8 cellular contexts compared by ENCODE assay signal in the genomic region with DNA sequence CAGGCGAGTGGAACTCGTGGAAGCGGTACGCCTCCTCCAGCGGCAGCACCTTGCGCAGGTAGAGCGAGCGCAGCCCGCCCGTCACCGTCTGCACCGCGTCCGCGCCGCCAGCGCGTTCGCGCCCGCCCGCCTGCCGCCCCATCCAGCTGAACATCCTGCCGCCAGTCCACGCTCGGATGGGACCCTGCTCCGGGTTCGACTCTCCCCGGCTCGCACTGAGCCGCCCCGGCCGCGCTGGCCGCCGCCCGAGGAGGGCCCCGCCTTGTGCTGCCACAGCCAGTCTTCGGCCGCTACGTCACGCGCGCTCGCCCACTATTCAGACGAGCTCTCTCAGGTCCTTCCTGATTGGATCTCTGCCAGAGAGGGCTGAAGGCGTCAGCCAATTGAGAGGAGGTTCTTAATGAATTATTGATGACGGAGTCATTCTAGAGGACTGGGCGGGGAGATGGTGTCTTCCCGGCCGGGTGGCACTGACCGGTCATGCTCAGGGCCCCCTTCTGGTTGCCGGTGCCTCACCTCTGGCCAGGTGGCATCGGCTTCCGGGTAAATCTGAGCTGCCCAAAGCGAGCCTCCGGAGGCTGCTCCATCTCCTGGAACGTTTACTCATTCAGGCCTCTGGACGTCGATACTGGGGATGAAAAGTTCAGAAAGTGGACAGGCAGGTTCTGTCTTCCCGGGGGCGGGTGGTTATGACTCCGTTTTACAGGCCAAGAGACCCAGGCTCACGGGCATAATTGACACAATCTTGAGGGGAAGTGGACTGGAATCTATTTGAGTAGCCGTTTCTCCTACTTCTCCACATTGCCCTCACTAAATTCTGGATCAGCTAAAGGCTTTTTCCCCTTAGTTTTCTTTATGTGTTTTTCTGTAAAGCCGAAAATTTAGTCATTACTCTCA. TPM values are rescaled to one million over a fixed set of nuclear protein-coding genes. Genes with fewer than 3 reads are reported as not detected.
DNase-seq lines count a peak whose midpoint lies in the region; ATAC-seq and TF ChIP-seq lines count a peak whose summit lies in the region.

A gene (minus strand): TSS at position 217 of the 897 bp plus-strand sequence. CDS start 63 bp downstream, at position 154.

- H3K27me3 Mint-ChIP-seq in WTC11 (ENCODE audit: low read depth), result no peaks in the 10 kb centered on the region; the same call in 1 of the 2 replicates
- H3K27me3 Mint-ChIP-seq in immature natural killer cell (ENCODE audit: low read depth in 3 of 3), result peaks cover 8 to 21% (median 18%) of the 10 kb centered on the region in 3 donors

- CTCF ChIA-PET in WTC11 (lab: Charles Lee), result interaction anchor here (0.6 to 3.2 kb wide), 23 partner anchors 9 to 413 kb away, joined by 3 to 18 read pairs (median 5); a partner anchor contains a TSS

- peak; percentile 98 for DNase-seq in AG08396 (ENCODE audit: low spot score)
- DNase-seq in NCI-H2227 treated with DMSO at 0.1 percent for 48 hours (lab: John Stamatoyannopoulos, UW), result peak; percentile 85
- DNase-seq in WTC11 (ENCODE audit: low spot score), result peak; percentile 97
- DNase-seq in caudate nucleus (lab: John Stamatoyannopoulos, UW), result peak; percentile 28 to 99 (median 90)
- peak; percentile 94 to 96 (median 94) for DNase-seq in immature natural killer cell
- DNase-seq in smooth muscle cell of the brain vasculature (ENCODE audit: low read depth, low spot score), result peak; percentile 98

- H3K27ac Mint-ChIP-seq in WTC11 (peak within 1 kb of the TSS; percentile 89), immature natural killer cell (peak within 1 kb of the TSS; percentile 89 to 95 (median 93))

- POLR2A ChIA-PET in WTC11 (lab: Charles Lee), result interaction anchor here (0.8 to 1.2 kb wide), 3 partner anchors 17 to 198 kb away, joined by 3 to 8 read pairs (median 5); a partner anchor contains a TSS

- no peaks in the 10 kb centered on the region; the same call in 1 of the 2 replicates for H3K36me3 Mint-ChIP-seq in WTC11
- H3K36me3 Mint-ChIP-seq in immature natural killer cell, result peaks cover 0 to 3% (median 0%) of the 10 kb centered on the region in 3 donors

- H3K9me3 Mint-ChIP-seq in WTC11 (no peaks in the 10 kb centered on the region), immature natural killer cell (no peaks in the 10 kb centered on the region)

- H3K4me3 Mint-ChIP-seq in WTC11 (peak within 1 kb of the TSS; percentile 85), immature natural killer cell (peak within 1 kb of the TSS; percentile 90 to 93 (median 91))

- peaks cover 29% of the 10 kb centered on the region for H3K4me1 Mint-ChIP-seq in WTC11
- H3K4me1 Mint-ChIP-seq in immature natural killer cell, result peaks cover 24 to 29% of the 10 kb centered on the region in 2 donors

- peak; percentile 78 for ATAC-seq in GM18907 (IDR thresholded peaks at IDR 0.05; ENCODE audit: unreplicated experiment)
- ATAC-seq in HG03159 (IDR thresholded peaks at IDR 0.05; ENCODE audit: unreplicated experiment), result peak; percentile 75
- ATAC-seq in WTC11, result peak; percentile 93

- H3K27ac ChIP-seq in caudate nucleus (ENCODE audit: low read depth, low read length), result peak within 1 kb of the TSS; percentile 59

- no peak for TF ChIP-seq CTCF in WTC11 (IDR thresholded peaks at IDR 0.05)

TF ChIP-seq in WTC11, 78 proteins besides CTCF, POLR2A, EP300 and RAD21 (continues in another document):
- peak; percentile 52; the same call in 1 of the 2 replicates for TF ChIP-seq FOXP1 (CRISPR knock-in tag; IDR thresholded peaks at IDR 0.05; ENCODE audit: borderline replicate concordance)
- 0 out of 2 replicates have a peak, but pooled peaks have one; percentile 38 for TF ChIP-seq NFE2L1 (CRISPR knock-in tag; IDR thresholded peaks at IDR 0.05)
- 0 out of 2 replicates have a peak, but pooled peaks have one; percentile 18 for TF ChIP-seq RELA (CRISPR knock-in tag; IDR thresholded peaks at IDR 0.05; ENCODE audit: borderline replicate concordance)
- TF ChIP-seq SP1 (CRISPR knock-in tag; conservative IDR thresholded peaks at IDR 0.05), result peak; percentile 82
- TF ChIP-seq, protein P1, sequence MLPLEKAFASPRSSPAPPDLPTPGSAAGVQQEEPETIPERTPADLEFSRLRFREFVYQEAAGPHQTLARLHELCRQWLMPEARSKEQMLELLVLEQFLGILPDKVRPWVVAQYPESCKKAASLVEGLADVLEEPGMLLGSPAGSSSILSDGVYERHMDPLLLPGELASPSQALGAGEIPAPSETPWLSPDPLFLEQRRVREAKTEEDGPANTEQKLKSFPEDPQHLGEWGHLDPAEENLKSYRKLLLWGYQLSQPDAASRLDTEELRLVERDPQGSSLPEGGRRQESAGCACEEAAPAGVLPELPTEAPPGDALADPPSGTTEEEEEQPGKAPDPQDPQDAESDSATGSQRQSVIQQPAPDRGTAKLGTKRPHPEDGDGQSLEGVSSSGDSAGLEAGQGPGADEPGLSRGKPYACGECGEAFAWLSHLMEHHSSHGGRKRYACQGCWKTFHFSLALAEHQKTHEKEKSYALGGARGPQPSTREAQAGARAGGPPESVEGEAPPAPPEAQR (CRISPR knock-in tag; IDR thresholded peaks at IDR 0.05), result no peak
- peak; percentile 81; the same call in 1 of the 2 replicates for TF ChIP-seq MYBL2 (CRISPR knock-in tag; IDR thresholded peaks at IDR 0.05)
- TF ChIP-seq, protein P2, sequence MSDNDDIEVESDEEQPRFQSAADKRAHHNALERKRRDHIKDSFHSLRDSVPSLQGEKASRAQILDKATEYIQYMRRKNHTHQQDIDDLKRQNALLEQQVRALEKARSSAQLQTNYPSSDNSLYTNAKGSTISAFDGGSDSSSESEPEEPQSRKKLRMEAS (CRISPR knock-in tag; IDR thresholded peaks at IDR 0.05), result peak; percentile 68
- TF ChIP-seq, protein P3, sequence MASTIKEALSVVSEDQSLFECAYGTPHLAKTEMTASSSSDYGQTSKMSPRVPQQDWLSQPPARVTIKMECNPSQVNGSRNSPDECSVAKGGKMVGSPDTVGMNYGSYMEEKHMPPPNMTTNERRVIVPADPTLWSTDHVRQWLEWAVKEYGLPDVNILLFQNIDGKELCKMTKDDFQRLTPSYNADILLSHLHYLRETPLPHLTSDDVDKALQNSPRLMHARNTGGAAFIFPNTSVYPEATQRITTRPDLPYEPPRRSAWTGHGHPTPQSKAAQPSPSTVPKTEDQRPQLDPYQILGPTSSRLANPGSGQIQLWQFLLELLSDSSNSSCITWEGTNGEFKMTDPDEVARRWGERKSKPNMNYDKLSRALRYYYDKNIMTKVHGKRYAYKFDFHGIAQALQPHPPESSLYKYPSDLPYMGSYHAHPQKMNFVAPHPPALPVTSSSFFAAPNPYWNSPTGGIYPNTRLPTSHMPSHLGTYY (CRISPR knock-in tag; IDR thresholded peaks at IDR 0.05), result no peak
- TF ChIP-seq TCF7 (CRISPR knock-in tag; IDR thresholded peaks at IDR 0.05; ENCODE audit: low read depth), result 0 out of 2 replicates have a peak, but pooled peaks have one; percentile 29
- TF ChIP-seq PRRX2 (CRISPR knock-in tag; IDR thresholded peaks at IDR 0.05), result no peak
- no peak for TF ChIP-seq ZNF396 (CRISPR knock-in tag; IDR thresholded peaks at IDR 0.05; ENCODE audit: borderline replicate concordance)
- TF ChIP-seq ZNF121 (CRISPR knock-in tag; IDR thresholded peaks at IDR 0.05), result no peak
- TF ChIP-seq, protein P4, sequence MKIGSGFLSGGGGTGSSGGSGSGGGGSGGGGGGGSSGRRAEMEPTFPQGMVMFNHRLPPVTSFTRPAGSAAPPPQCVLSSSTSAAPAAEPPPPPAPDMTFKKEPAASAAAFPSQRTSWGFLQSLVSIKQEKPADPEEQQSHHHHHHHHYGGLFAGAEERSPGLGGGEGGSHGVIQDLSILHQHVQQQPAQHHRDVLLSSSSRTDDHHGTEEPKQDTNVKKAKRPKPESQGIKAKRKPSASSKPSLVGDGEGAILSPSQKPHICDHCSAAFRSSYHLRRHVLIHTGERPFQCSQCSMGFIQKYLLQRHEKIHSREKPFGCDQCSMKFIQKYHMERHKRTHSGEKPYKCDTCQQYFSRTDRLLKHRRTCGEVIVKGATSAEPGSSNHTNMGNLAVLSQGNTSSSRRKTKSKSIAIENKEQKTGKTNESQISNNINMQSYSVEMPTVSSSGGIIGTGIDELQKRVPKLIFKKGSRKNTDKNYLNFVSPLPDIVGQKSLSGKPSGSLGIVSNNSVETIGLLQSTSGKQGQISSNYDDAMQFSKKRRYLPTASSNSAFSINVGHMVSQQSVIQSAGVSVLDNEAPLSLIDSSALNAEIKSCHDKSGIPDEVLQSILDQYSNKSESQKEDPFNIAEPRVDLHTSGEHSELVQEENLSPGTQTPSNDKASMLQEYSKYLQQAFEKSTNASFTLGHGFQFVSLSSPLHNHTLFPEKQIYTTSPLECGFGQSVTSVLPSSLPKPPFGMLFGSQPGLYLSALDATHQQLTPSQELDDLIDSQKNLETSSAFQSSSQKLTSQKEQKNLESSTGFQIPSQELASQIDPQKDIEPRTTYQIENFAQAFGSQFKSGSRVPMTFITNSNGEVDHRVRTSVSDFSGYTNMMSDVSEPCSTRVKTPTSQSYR (CRISPR knock-in tag; IDR thresholded peaks at IDR 0.05), result 0 out of 2 replicates have a peak, but pooled peaks have one; percentile 39
- TF ChIP-seq, protein P5, sequence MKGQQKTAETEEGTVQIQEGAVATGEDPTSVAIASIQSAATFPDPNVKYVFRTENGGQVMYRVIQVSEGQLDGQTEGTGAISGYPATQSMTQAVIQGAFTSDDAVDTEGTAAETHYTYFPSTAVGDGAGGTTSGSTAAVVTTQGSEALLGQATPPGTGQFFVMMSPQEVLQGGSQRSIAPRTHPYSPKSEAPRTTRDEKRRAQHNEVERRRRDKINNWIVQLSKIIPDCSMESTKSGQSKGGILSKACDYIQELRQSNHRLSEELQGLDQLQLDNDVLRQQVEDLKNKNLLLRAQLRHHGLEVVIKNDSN (CRISPR knock-in tag; IDR thresholded peaks at IDR 0.05), result peak; percentile 65; the same call in 1 of the 2 replicates

RNA-seq across cellular contexts. Expression of the gene that starts here (rescaled TPM):
- total RNA-seq in WTC11 (2021), result 20.8 to 23.9 TPM (median 21.3 TPM) in 3 replicates
- 1 to 10 TPM; 5.3 to 7.3 (median 7.0) TPM for polyA plus RNA-seq in immature natural killer cell

Comparison
In these comparisons a context has a peak if more than half of its experiments do, and no peak if none do; other contexts are left out.
1. Peak in every context shown above with its lines: DNase-seq, ATAC-seq and H3K27ac ChIP-seq.